8 cellular contexts compared by ENCODE assay signal in the genomic region with DNA sequence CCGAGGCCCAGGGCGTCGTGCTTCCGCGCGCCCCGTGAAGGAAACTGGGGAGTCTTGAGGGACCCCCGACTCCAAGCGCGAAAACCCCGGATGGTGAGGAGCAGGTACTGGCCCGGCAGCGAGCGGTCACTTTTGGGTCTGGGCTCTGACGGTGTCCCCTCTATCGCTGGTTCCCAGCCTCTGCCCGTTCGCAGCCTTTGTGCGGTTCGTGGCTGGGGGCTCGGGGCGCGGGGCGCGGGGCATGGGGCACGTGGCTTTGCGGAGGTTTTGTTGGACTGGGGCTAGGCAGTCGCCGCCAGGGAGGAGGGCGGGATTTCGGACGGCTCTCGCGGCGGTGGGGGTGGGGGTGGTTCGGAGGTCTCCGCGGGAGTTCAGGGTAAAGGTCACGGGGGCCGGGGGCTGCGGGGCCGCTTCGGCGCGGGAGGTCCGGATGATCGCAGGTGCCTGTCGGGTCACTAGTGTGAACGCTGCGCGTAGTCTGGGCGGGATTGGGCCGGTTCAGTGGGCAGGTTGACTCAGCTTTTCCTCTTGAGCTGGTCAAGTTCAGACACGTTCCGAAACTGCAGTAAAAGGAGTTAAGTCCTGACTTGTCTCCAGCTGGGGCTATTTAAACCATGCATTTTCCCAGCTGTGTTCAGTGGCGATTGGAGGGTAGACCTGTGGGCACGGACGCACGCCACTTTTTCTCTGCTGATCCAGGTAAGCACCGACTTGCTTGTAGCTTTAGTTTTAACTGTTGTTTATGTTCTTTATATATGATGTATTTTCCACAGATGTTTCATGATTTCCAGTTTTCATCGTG. TPM values are rescaled to one million over a fixed set of nuclear protein-coding genes. Genes with fewer than 3 reads are reported as not detected.
DNase-seq lines count a peak whose midpoint lies in the region; ATAC-seq and TF ChIP-seq lines count a peak whose summit lies in the region.

No MANE protein-coding gene starts in this region.

- peaks cover 42% of the 10 kb centered on the region for H3K36me3 Mint-ChIP-seq in HFFc6 (ENCODE audit: low read depth)
- H3K36me3 Mint-ChIP-seq in activated naive CD4-positive, alpha-beta T cell treated with anti-CD3 and anti-CD28 coated beads, Interleukin-2, amount 50 U/mL, for 24 hours, result peaks cover 23% of the 10 kb centered on the region

- H3K36me3 ChIP-seq in GM06990 (ENCODE audit: control insufficient read depth, insufficient read depth, low read length), result peaks cover 4% of the 10 kb centered on the region; the same call in 1 of the 2 replicates
- H3K36me3 ChIP-seq in osteoblast (ENCODE audit: insufficient read depth, low read length), result peaks cover 37% of the 10 kb centered on the region
- H3K36me3 ChIP-seq in thoracic aorta, result peaks cover 14% of the 10 kb centered on the region

- peaks cover 17% of the 10 kb centered on the region for H4K20me1 ChIP-seq in osteoblast (ENCODE audit: insufficient read depth, low read length)

- H3K27me3 ChIP-seq in GM06990 (replicated peaks; ENCODE audit: control insufficient read depth, insufficient read depth, low read length) (no peaks in the 10 kb centered on the region), osteoblast (ENCODE audit: insufficient read depth, low read length) (no peaks in the 10 kb centered on the region), thoracic aorta (replicated peaks; ENCODE audit: insufficient read depth) (no peaks in the 10 kb centered on the region)

- peak overlapping the region; percentile 99 for H3K27ac Mint-ChIP-seq in HFFc6
- peak overlapping the region; percentile 98 for H3K27ac Mint-ChIP-seq in activated naive CD4-positive, alpha-beta T cell treated with anti-CD3 and anti-CD28 coated beads, Interleukin-2, amount 50 U/mL, for 24 hours

- peak overlapping the region; percentile 91 for H3K4me2 ChIP-seq in osteoblast (ENCODE audit: insufficient read depth, low read length)

- H3K4me1 Mint-ChIP-seq in HFFc6 (ENCODE audit: low read depth), result peaks cover 52% of the 10 kb centered on the region
- H3K4me1 Mint-ChIP-seq in activated naive CD4-positive, alpha-beta T cell treated with anti-CD3 and anti-CD28 coated beads, Interleukin-2, amount 50 U/mL, for 24 hours, result peaks cover 46% of the 10 kb centered on the region

- DNase-seq in GM06990 (ENCODE audit: extremely low read depth, insufficient read length) (peak; percentile 90), HFFc6 (peak; percentile 95), MV-4-11 (lab: John Stamatoyannopoulos, UW) (peak; percentile 92), SK-N-DZ (ENCODE audit: low spot score) (peak; percentile 67), glomerular visceral epithelial cell (ENCODE audit: extremely low spot score) (peak; percentile 93), osteoblast (ENCODE audit: insufficient read length, low spot score, missing footprints) (peak; percentile 95), thoracic aorta (ENCODE audit: low spot score) (peak; percentile 50)

- peaks cover 26% of the 10 kb centered on the region for H3K9me3 Mint-ChIP-seq in HFFc6
- H3K9me3 Mint-ChIP-seq in activated naive CD4-positive, alpha-beta T cell treated with anti-CD3 and anti-CD28 coated beads, Interleukin-2, amount 50 U/mL, for 24 hours, result no peaks in the 10 kb centered on the region

- H3K4me3 ChIP-seq in GM06990 (replicated peaks; ENCODE audit: low read depth, low read length), result peak overlapping the region; percentile 93
- peak overlapping the region; percentile 100 for H3K4me3 ChIP-seq in osteoblast (ENCODE audit: insufficient read depth, low read length)
- H3K4me3 ChIP-seq in thoracic aorta, result peak overlapping the region; percentile 100

- ATAC-seq in thoracic aorta (ENCODE audit: insufficient number of reproducible peaks, low FRiP score, low read depth), result peak; percentile 78

- H3K9me3 ChIP-seq in osteoblast (ENCODE audit: low read depth, low read length) (no peaks in the 10 kb centered on the region), thoracic aorta (no peaks in the 10 kb centered on the region)

- TF ChIP-seq CTCF in GM06990 (IDR thresholded peaks at IDR 0.05; ENCODE audit: insufficient read depth, low read length, poor library complexity, severe bottlenecking) (no peak), HFFc6 (IDR thresholded peaks at IDR 0.05) (peak; percentile 55; the same call in 1 of the 2 replicates), osteoblast (IDR thresholded peaks at IDR 0.05; ENCODE audit: extremely low read depth, low read depth, low read length) (no peak), thoracic aorta (IDR thresholded peaks at IDR 0.05) (no peak)

- H3K4me3 Mint-ChIP-seq in HFFc6, result peak overlapping the region; percentile 95
- peak overlapping the region; percentile 98 for H3K4me3 Mint-ChIP-seq in activated naive CD4-positive, alpha-beta T cell treated with anti-CD3 and anti-CD28 coated beads, Interleukin-2, amount 50 U/mL, for 24 hours

- peaks cover 52% of the 10 kb centered on the region for H3K79me2 ChIP-seq in osteoblast (ENCODE audit: insufficient read depth, low read length)

- H2AFZ ChIP-seq in osteoblast (ENCODE audit: low read length), result peak overlapping the region; percentile 88

- H3K4me1 ChIP-seq in osteoblast (ENCODE audit: insufficient read depth, low read length) (peaks cover 16% of the 10 kb centered on the region), thoracic aorta (ENCODE audit: control insufficient read depth in 1 of 2, low read depth in 2 of 2) (peaks cover 27 to 28% of the 10 kb centered on the region in 2 donors)

- peaks cover 11% of the 10 kb centered on the region for H3K27me3 Mint-ChIP-seq in HFFc6 (ENCODE audit: insufficient read depth)
- no peaks in the 10 kb centered on the region for H3K27me3 Mint-ChIP-seq in activated naive CD4-positive, alpha-beta T cell treated with anti-CD3 and anti-CD28 coated beads, Interleukin-2, amount 50 U/mL, for 24 hours

- H3K27ac ChIP-seq in osteoblast (ENCODE audit: low read depth, low read length) (peak overlapping the region; percentile 98), thoracic aorta (peak overlapping the region; percentile 99 to 100)

RNA-seq across cellular contexts. Expression of a gene that starts 0.6 kb away (rescaled TPM):
- 100 to 1,000 TPM; 216 to 270 (median 236) TPM for total RNA-seq in HFFc6 (2021; fragmentation: NEBNext Ultra II Directional; extraction: Animal tissue kit (Norgen Biotek cat#: 25700))
- polyA plus RNA-seq in SK-N-DZ (2014; cell fraction: cytosol; rRNA removed), result 23.7 and 34.1 TPM in 2 replicates
- 15.9 and 18.8 TPM in 2 replicates for polyA plus RNA-seq in SK-N-DZ (2014; cell fraction: nucleus; rRNA removed)
- total RNA-seq in osteoblast (189 and 225 TPM in 2 replicates), thoracic aorta (100 to 1,000 TPM in 1 of 2 donors, 10 to 100 TPM in 1; 62.0 to 101 TPM)

Comparison
In these comparisons a context has a peak if more than half of its experiments do, and no peak if none do; other contexts are left out.
1. Peak in every context shown above with its lines: DNase-seq, ATAC-seq, H3K4me3 ChIP-seq and H3K27ac ChIP-seq.